In genomic region chr3:61560452-61561373, GRCh38 we compare ENCODE assay signal across 2 cellular contexts.
TF ChIP-seq lines count a peak whose summit lies in the region.

No MANE protein-coding gene starts in this region.

TF ChIP-seq in SK-N-SH treated with all-trans-retinoic acid at 6 μM for 48 hours, 23 proteins besides CTCF, POLR2A, EP300 and RAD21 (continued from another document):
- TF ChIP-seq PPARA (CRISPR knock-in tag; IDR thresholded peaks at IDR 0.05; ENCODE audit: borderline replicate concordance), result no peak
- no peak for TF ChIP-seq CSDC2 (CRISPR knock-in tag; IDR thresholded peaks at IDR 0.05)
- TF ChIP-seq TOX (CRISPR knock-in tag; IDR thresholded peaks at IDR 0.05; ENCODE audit: borderline replicate concordance), result no peak
- no peak for TF ChIP-seq POU6F1 (CRISPR knock-in tag; IDR thresholded peaks at IDR 0.05; ENCODE audit: borderline replicate concordance, low read depth)
- no peak for TF ChIP-seq SNAI2 (CRISPR knock-in tag; IDR thresholded peaks at IDR 0.05)
- no peak for TF ChIP-seq CREB5 (CRISPR knock-in tag; IDR thresholded peaks at IDR 0.05; ENCODE audit: low read depth)
- TF ChIP-seq ESRRG (CRISPR knock-in tag; IDR thresholded peaks at IDR 0.05), result 0 out of 2 replicates have a peak, but pooled peaks have one; percentile 8
- no peak for TF ChIP-seq TCF4 (CRISPR knock-in tag; IDR thresholded peaks at IDR 0.05; ENCODE audit: borderline replicate concordance)
- no peak for TF ChIP-seq ZFP30 (CRISPR knock-in tag; IDR thresholded peaks at IDR 0.05)
TF ChIP-seq in SK-N-SH treated with all-trans-retinoic acid at 6 μM for 48 hours: peak in this region for 2.

TF ChIP-seq in H1, 55 proteins besides CTCF, POLR2A, EP300 and RAD21 (continued from another document):
- TF ChIP-seq RFX5 (IDR thresholded peaks at IDR 0.05; ENCODE audit: borderline replicate concordance, low read depth, low read length) (no peak), TAF7 (optimal IDR thresholded peaks at IDR 0.05; ENCODE audit: borderline replicate concordance, low read depth, low read length) (peak; percentile 24), TEAD4 (IDR thresholded peaks at IDR 0.05; ENCODE audit: low read depth, low read length) (peak; percentile 73), KDM4A (IDR thresholded peaks at IDR 0.05; ENCODE audit: low read depth, low read length, severe bottlenecking) (peak; percentile 37), CTBP2 (IDR thresholded peaks at IDR 0.05; ENCODE audit: borderline replicate concordance, insufficient read depth, insufficient read length, low read length) (no peak), HDAC6 (IDR thresholded peaks at IDR 0.05; ENCODE audit: low read depth, low read length) (no peak), CBX8 (IDR thresholded peaks at IDR 0.05; ENCODE audit: borderline replicate concordance, low read depth, low read length) (no peak), GTF2F1 (IDR thresholded peaks at IDR 0.05; ENCODE audit: borderline replicate concordance, low read depth, low read length) (peak; percentile 18; the same call in 1 of the 2 replicates), NRF1 (IDR thresholded peaks at IDR 0.05; ENCODE audit: low read depth, low read length) (no peak), CHD7 (IDR thresholded peaks at IDR 0.05; ENCODE audit: insufficient replicate concordance, low read length) (no peak), SIRT6 (IDR thresholded peaks at IDR 0.05; ENCODE audit: low read length) (no peak), CHD2 (IDR thresholded peaks at IDR 0.05; ENCODE audit: low read length) (0 out of 2 replicates have a peak, but pooled peaks have one; percentile 24), POLR2AphosphoS5 (IDR thresholded peaks at IDR 0.05; ENCODE audit: low read depth, low read length) (peak; percentile 64; the same call in 1 of the 2 replicates), KDM1A (IDR thresholded peaks at IDR 0.05; ENCODE audit: borderline replicate concordance, low read length) (peak; percentile 22; the same call in 1 of the 2 replicates), JUN (IDR thresholded peaks at IDR 0.05; ENCODE audit: low read depth, low read length) (no peak), SIN3A (conservative IDR thresholded peaks at IDR 0.05 in 1 of 2, IDR thresholded peaks at IDR 0.05 in 1 of 2; ENCODE audit: low read depth in 1 of 2, low read length in 2 of 2) (peak; percentile 12 to 16; a peak in 1 of 4 replicates), TBP (IDR thresholded peaks at IDR 0.05; ENCODE audit: low read depth, low read length) (peak; percentile 79), SP1 (IDR thresholded peaks at IDR 0.05; ENCODE audit: low read depth, low read length) (0 out of 2 replicates have a peak, but pooled peaks have one; percentile 53), ZNF274 (IDR thresholded peaks at IDR 0.05; ENCODE audit: borderline replicate concordance, extremely low read depth, low read length) (no peak), RBBP5 (IDR thresholded peaks at IDR 0.05; ENCODE audit: borderline replicate concordance, low read depth, low read length) (peak; percentile 82; the same call in 1 of the 2 replicates)
TF ChIP-seq in H1: peak in this region for 18.
